9 cellular contexts compared by ENCODE assay signal in genomic region chr21:42593007-42593814, GRCh38.
A peak's percentile ranks its signal among the peaks of the same experiment; 100 is the strongest.
DNase-seq lines count a peak whose midpoint lies in the region; ATAC-seq, FAIRE-seq and TF ChIP-seq lines count a peak whose summit lies in the region.
"Had no signal": no experiment of that assay in that cellular context is flagged by ENCODE, and none has a peak within 500 bp of the region (broad histone marks: within the 10 kb centered on the region; RNA-seq: fewer than 3 reads in every experiment).

No MANE protein-coding gene starts in this region.

- H3K36me3 ChIP-seq in Peyer's patch (no peaks in the 10 kb centered on the region), thyroid gland (no peaks in the 10 kb centered on the region)

- peak; percentile 81 for DNase-seq in COLO668 (lab: John Stamatoyannopoulos, UW; ENCODE audit: unreplicated experiment)
- peak; percentile 58 to 88 (median 86) for DNase-seq in Peyer's patch
- peak; percentile 48 for DNase-seq in activated T-helper 2 cell treated with anti-CD3 and anti-CD28 coated beads, Interferon-gamma antibody, Interleukin-2, Interleukin-4, amounts not matched to agents 10 μg/mL and 5 μg/mL and 100 μg/mL, durations not matched to agents 14 hours and 24 hours and 36 hours (ENCODE audit: low spot score)
- DNase-seq in frontal cortex (ENCODE audit: low spot score in 2 of 2): peak; percentile 82 to 96
- DNase-seq in osteocyte (ENCODE audit: extremely low spot score, unreplicated experiment): peak; percentile 89
- DNase-seq in thyroid gland: peak; percentile 75 to 78

- peak overlapping the region in 2 of 4 donors; percentile 16 to 26 for H3K4me3 ChIP-seq in Peyer's patch
- H3K4me3 ChIP-seq in thyroid gland (replicated peaks in 1 of 3): no peak overlapping the region

- H3K4me3 Mint-ChIP-seq in activated T-helper 2 cell treated with anti-CD3 and anti-CD28 coated beads, Interferon-gamma antibody, Interleukin-2, Interleukin-4, amounts not matched to agents 10 μg/mL and 5 μg/mL and 100 μg/mL, durations not matched to agents 14 hours and 24 hours and 36 hours (ENCODE audit: low read depth): no peak overlapping the region
- H3K4me3 Mint-ChIP-seq in osteocyte (ENCODE audit: unreplicated experiment): no peak overlapping the region

- ATAC-seq in HG03460 (IDR thresholded peaks at IDR 0.05; ENCODE audit: unreplicated experiment): no peak

- FAIRE-seq in frontal cortex (lab: Jason Lieb, UNC): no peak

- no peak for TF ChIP-seq EP300 in Ishikawa (IDR thresholded peaks at IDR 0.05; ENCODE audit: borderline replicate concordance)

- peaks cover 8% of the 10 kb centered on the region for H3K4me1 Mint-ChIP-seq in activated T-helper 2 cell treated with anti-CD3 and anti-CD28 coated beads, Interferon-gamma antibody, Interleukin-2, Interleukin-4, amounts not matched to agents 10 μg/mL and 5 μg/mL and 100 μg/mL, durations not matched to agents 14 hours and 24 hours and 36 hours (ENCODE audit: low read depth)
- H3K4me1 Mint-ChIP-seq in osteocyte (ENCODE audit: unreplicated experiment): no peaks in the 10 kb centered on the region

- H3K9me3 ChIP-seq in Peyer's patch: no peaks in the 10 kb centered on the region
- H3K9me3 ChIP-seq in thyroid gland: no peaks in the 10 kb centered on the region

- intact Hi-C loops in activated T-helper 2 cell treated with anti-CD3 and anti-CD28 coated beads, Interferon-gamma antibody, Interleukin-2, Interleukin-4, amounts not matched to agents 10 μg/mL and 5 μg/mL and 100 μg/mL, durations not matched to agents 14 hours and 24 hours and 36 hours (cut with micrococcal nuclease): loop anchor here (1.0 kb wide), 2 partner anchors 225 to 240 kb away; no protein-coding TSS in a partner anchor
- intact Hi-C loops in thyroid gland (cut with DNase I): loop anchor here (5.0 to 10.0 kb wide), 2 partner anchors 52 to 224 kb away; no protein-coding TSS in a partner anchor

- TF ChIP-seq RAD21 in Ishikawa (IDR thresholded peaks at IDR 0.05; ENCODE audit: low read depth): peak; percentile 88

- no peaks in the 10 kb centered on the region for H3K36me3 Mint-ChIP-seq in activated T-helper 2 cell treated with anti-CD3 and anti-CD28 coated beads, Interferon-gamma antibody, Interleukin-2, Interleukin-4, amounts not matched to agents 10 μg/mL and 5 μg/mL and 100 μg/mL, durations not matched to agents 14 hours and 24 hours and 36 hours (ENCODE audit: low read depth)
- H3K36me3 Mint-ChIP-seq in osteocyte (ENCODE audit: unreplicated experiment): no peaks in the 10 kb centered on the region
- H3K36me3 Mint-ChIP-seq: IgD-negative memory B cell had no signal

- 21 to 26% methylated on average over 14 of the region's 33 CpGs for WGBS in thyroid gland, 2 donors

- no peak overlapping the region for H3K27ac ChIP-seq in Peyer's patch
- no peak overlapping the region for H3K27ac ChIP-seq in thyroid gland

- H3K27me3 ChIP-seq in Peyer's patch (no peaks in the 10 kb centered on the region), thyroid gland (no peaks in the 10 kb centered on the region)

- no peak for TF ChIP-seq POLR2A in Peyer's patch (IDR thresholded peaks at IDR 0.05)
- no peak for TF ChIP-seq POLR2A in thyroid gland (IDR thresholded peaks at IDR 0.05)

- H3K27me3 Mint-ChIP-seq in activated T-helper 2 cell treated with anti-CD3 and anti-CD28 coated beads, Interferon-gamma antibody, Interleukin-2, Interleukin-4, amounts not matched to agents 10 μg/mL and 5 μg/mL and 100 μg/mL, durations not matched to agents 14 hours and 24 hours and 36 hours (ENCODE audit: low read depth): peaks cover 4% of the 10 kb centered on the region
- H3K27me3 Mint-ChIP-seq in osteocyte (ENCODE audit: unreplicated experiment): peaks cover 2% of the 10 kb centered on the region

- no peak overlapping the region for H3K27ac Mint-ChIP-seq in activated T-helper 2 cell treated with anti-CD3 and anti-CD28 coated beads, Interferon-gamma antibody, Interleukin-2, Interleukin-4, amounts not matched to agents 10 μg/mL and 5 μg/mL and 100 μg/mL, durations not matched to agents 14 hours and 24 hours and 36 hours
- H3K27ac Mint-ChIP-seq in osteocyte (ENCODE audit: unreplicated experiment): no peak overlapping the region

- H3K9me3 Mint-ChIP-seq in activated T-helper 2 cell treated with anti-CD3 and anti-CD28 coated beads, Interferon-gamma antibody, Interleukin-2, Interleukin-4, amounts not matched to agents 10 μg/mL and 5 μg/mL and 100 μg/mL, durations not matched to agents 14 hours and 24 hours and 36 hours: no peaks in the 10 kb centered on the region
- peaks cover 5% of the 10 kb centered on the region for H3K9me3 Mint-ChIP-seq in osteocyte (ENCODE audit: unreplicated experiment)

- H3K4me1 ChIP-seq in Peyer's patch (peaks cover 0 to 5% (median 0%) of the 10 kb centered on the region in 4 donors), thyroid gland (peaks cover 5 to 8% of the 10 kb centered on the region in 2 donors)

- TF ChIP-seq CTCF in Peyer's patch (IDR thresholded peaks at IDR 0.05): peak in 5 of 6 experiments; percentile 50 to 84 (median 75)
- TF ChIP-seq CTCF in osteocyte (IDR thresholded peaks at IDR 0.05): peak; percentile 93
- TF ChIP-seq CTCF in thyroid gland (IDR thresholded peaks at IDR 0.05): peak; percentile 28 to 84 (median 62)

TF ChIP-seq in Ishikawa, 13 proteins besides CTCF, POLR2A, EP300 and RAD21:
- TF ChIP-seq YY1 (IDR thresholded peaks at IDR 0.05; ENCODE audit: low read depth): no peak
- no peak for TF ChIP-seq TCF12 (IDR thresholded peaks at IDR 0.05; ENCODE audit: low read depth)
- no peak for TF ChIP-seq NFIC (IDR thresholded peaks at IDR 0.05)
- no peak for TF ChIP-seq USF1 (IDR thresholded peaks at IDR 0.05)
- TF ChIP-seq TAF1 (IDR thresholded peaks at IDR 0.05; ENCODE audit: low read depth): no peak
- no peak for TF ChIP-seq MAX (IDR thresholded peaks at IDR 0.05)
- no peak for TF ChIP-seq TEAD4 (IDR thresholded peaks at IDR 0.05)
- no peak for TF ChIP-seq FOXM1 (IDR thresholded peaks at IDR 0.05; ENCODE audit: borderline replicate concordance, low read depth)
- no peak for TF ChIP-seq CREB1 (IDR thresholded peaks at IDR 0.05; ENCODE audit: low read depth)
- TF ChIP-seq REST (IDR thresholded peaks at IDR 0.05; ENCODE audit: low read depth): no peak
- TF ChIP-seq EGR1 (IDR thresholded peaks at IDR 0.05): no peak
- no peak for TF ChIP-seq CEBPB (IDR thresholded peaks at IDR 0.05)
- TF ChIP-seq ZBTB7A (IDR thresholded peaks at IDR 0.05; ENCODE audit: low read depth): no peak
